In genomic region chr3:111708157-111708771, GRCh38 we compare ENCODE assay signal across 22 cellular contexts.
"Had no signal": no experiment of that assay in that cellular context is flagged by ENCODE, and none has a peak within 500 bp of the region (broad histone marks: within the 10 kb centered on the region; RNA-seq: fewer than 3 reads in every experiment).

No MANE protein-coding gene starts in this region.

- DNase-seq: activated CD4-positive, alpha-beta memory T cell treated with anti-CD3 and anti-CD28 coated beads for 36 hours; activated CD4-positive, alpha-beta T cell treated with anti-CD3 and anti-CD28 coated beads for 4 hours; activated CD8-positive, alpha-beta memory T cell treated with anti-CD3 and anti-CD28 coated beads, Interleukin-2, amount 50 U/mL, for 4 hours; activated T-cell treated with anti-CD3 and anti-CD28 coated beads, Interleukin-2, amount 50 U/mL, for 24 hours; endodermal cell; foreskin keratinocyte; midbrain; naive thymus-derived CD8-positive, alpha-beta T cell; right lobe of liver; stimulated activated CD4-positive, alpha-beta T cell treated with anti-CD3 and anti-CD28 coated beads, Interleukin-2, amount 100 ng/mL, for 48 hours; stimulated activated naive CD8-positive, alpha-beta T cell treated with anti-CD3 and anti-CD28 coated beads, Interleukin-15, Interleukin-2, amounts not matched to agents 100 U/mL and 50 U/mL, for 24 hours; T-helper 1 cell had no signal

- H3K27me3 Mint-ChIP-seq: activated CD4-positive, alpha-beta memory T cell treated with anti-CD3 and anti-CD28 coated beads for 36 hours; activated naive CD8-positive, alpha-beta T cell; activated T-cell treated with anti-CD3 and anti-CD28 coated beads, Interleukin-2, amount 50 U/mL, for 24 hours; brain; memory B cell; naive thymus-derived CD8-positive, alpha-beta T cell; type B pancreatic cell had no signal

- H3K27me3 ChIP-seq: ascending aorta, esophagus muscularis mucosa, foreskin keratinocyte, right lobe of liver, vagina had no signal

- H3K36me3 Mint-ChIP-seq: activated CD4-positive, alpha-beta memory T cell treated with anti-CD3 and anti-CD28 coated beads for 36 hours had no signal

- H3K27ac ChIP-seq: ascending aorta, esophagus muscularis mucosa, foreskin keratinocyte, right lobe of liver, thoracic aorta, vagina, VCaP had no signal

- H3K9me3 ChIP-seq: ascending aorta, esophagus muscularis mucosa, right lobe of liver, thoracic aorta, vagina had no signal

- H3K4me3 Mint-ChIP-seq: activated CD4-positive, alpha-beta memory T cell treated with anti-CD3 and anti-CD28 coated beads for 36 hours; activated naive CD8-positive, alpha-beta T cell; activated T-cell treated with anti-CD3 and anti-CD28 coated beads, Interleukin-2, amount 50 U/mL, for 24 hours; brain; endodermal cell; memory B cell; naive thymus-derived CD8-positive, alpha-beta T cell; type B pancreatic cell had no signal

- ATAC-seq: foreskin keratinocyte; naive thymus-derived CD8-positive, alpha-beta T cell; right lobe of liver; stimulated activated naive CD8-positive, alpha-beta T cell treated with anti-CD3 and anti-CD28 coated beads, Interleukin-15, Interleukin-2, amounts not matched to agents 100 U/mL and 50 U/mL, for 24 hours had no signal

- H3K4me1 ChIP-seq: right lobe of liver, vagina had no signal

- H3K9me3 Mint-ChIP-seq: activated CD4-positive, alpha-beta memory T cell treated with anti-CD3 and anti-CD28 coated beads for 36 hours; activated T-cell treated with anti-CD3 and anti-CD28 coated beads, Interleukin-2, amount 50 U/mL, for 24 hours; activated T-helper 2 cell treated with anti-CD3 and anti-CD28 coated beads, Interferon-gamma antibody, Interleukin-2, Interleukin-4, amounts not matched to agents 10 μg/mL and 5 μg/mL and 100 μg/mL, durations not matched to agents 14 hours and 24 hours and 36 hours; brain; memory B cell; naive thymus-derived CD8-positive, alpha-beta T cell; type B pancreatic cell had no signal

- H3K27ac Mint-ChIP-seq: activated CD4-positive, alpha-beta memory T cell treated with anti-CD3 and anti-CD28 coated beads for 36 hours; activated T-cell treated with anti-CD3 and anti-CD28 coated beads, Interleukin-2, amount 50 U/mL, for 24 hours; activated T-helper 2 cell treated with anti-CD3 and anti-CD28 coated beads, Interferon-gamma antibody, Interleukin-2, Interleukin-4, amounts not matched to agents 10 μg/mL and 5 μg/mL and 100 μg/mL, durations not matched to agents 14 hours and 24 hours and 36 hours; brain; endodermal cell; memory B cell; type B pancreatic cell had no signal
